Comparison of ENCODE assay signal across 1 cellular context in the genomic region with DNA sequence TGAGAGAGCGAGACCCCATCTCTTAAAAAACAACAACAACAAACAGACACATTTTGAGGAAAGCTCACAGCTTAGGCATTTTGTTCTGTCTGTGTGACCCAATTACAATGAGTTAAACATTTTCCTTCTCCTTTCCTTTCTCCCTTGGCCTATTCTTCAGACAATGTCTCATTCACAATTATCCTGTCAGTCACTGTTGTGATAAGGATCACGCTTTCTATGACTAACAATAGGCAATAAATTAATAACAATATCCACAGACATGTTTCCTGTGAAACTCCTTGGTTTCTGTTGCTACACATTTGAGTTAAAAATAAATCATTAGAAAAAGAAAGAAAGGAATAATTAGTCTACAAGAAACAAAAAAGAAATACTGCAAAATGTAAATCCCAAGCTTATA.
TF ChIP-seq lines count a peak whose summit lies in the region.

No MANE protein-coding gene starts in this region.

TF ChIP-seq in HCT116, 20 proteins besides CTCF, POLR2A, EP300 and RAD21 (continued from another document):
- no peak for TF ChIP-seq ZBTB33 (IDR thresholded peaks at IDR 0.05; ENCODE audit: extremely low read depth, insufficient replicate concordance, low read length)
- no peak for TF ChIP-seq ELF1 (IDR thresholded peaks at IDR 0.05; ENCODE audit: borderline replicate concordance, low read depth)
TF ChIP-seq in HCT116: peak in this region for 0.
